In genomic region chr4:43356786-43357185, GRCh38 we compare ENCODE assay signal across 25 cellular contexts.
"Had no signal": no experiment of that assay in that cellular context is flagged by ENCODE, and none has a peak within 500 bp of the region (broad histone marks: within the 10 kb centered on the region; RNA-seq: fewer than 3 reads in every experiment).

No MANE protein-coding gene starts in this region.

- H3K36me3 Mint-ChIP-seq: mesothelial cell of epicardium; naive B cell; naive thymus-derived CD8-positive, alpha-beta T cell had no signal

- H3K9me3 ChIP-seq: colonic mucosa, esophagus muscularis mucosa, gastroesophageal sphincter, left lung, lower lobe of right lung had no signal

- H3K4me3 ChIP-seq: colonic mucosa, esophagus muscularis mucosa, gastroesophageal sphincter, heart right ventricle, left lung, lower lobe of right lung, mucosa of descending colon had no signal

- H3K27ac Mint-ChIP-seq: dendritic cell treated with granulocyte-macrophage colony-stimulating factor and Interleukin-4, amounts not matched to agents 40 ng/mL and 50 ng/mL, for 4 days; mesothelial cell of epicardium; naive B cell; naive thymus-derived CD8-positive, alpha-beta T cell had no signal

- DNase-seq: colonic mucosa; cortex of kidney; effector CD4-positive, alpha-beta T cell; effector memory CD4-positive, alpha-beta T cell; foreskin keratinocyte; glutamatergic neuron; head of caudate nucleus; heart right ventricle; hippocampal formation; left cardiac atrium; left lung; left ventricle myocardium superior; lower lobe of right lung; mesenchymal stem cell; mucosa of descending colon; naive B cell; naive thymus-derived CD8-positive, alpha-beta T cell had no signal

- FAIRE-seq: endothelial cell of umbilical vein, frontal cortex, islet of Langerhans, keratinocyte had no signal

- H3K9me3 Mint-ChIP-seq: dendritic cell treated with granulocyte-macrophage colony-stimulating factor and Interleukin-4, amounts not matched to agents 40 ng/mL and 50 ng/mL, for 4 days; mesothelial cell of epicardium had no signal

- H3K4me1 Mint-ChIP-seq: naive B cell; naive thymus-derived CD8-positive, alpha-beta T cell had no signal

- H3K27me3 Mint-ChIP-seq: dendritic cell treated with granulocyte-macrophage colony-stimulating factor and Interleukin-4, amounts not matched to agents 40 ng/mL and 50 ng/mL, for 4 days; naive B cell; naive thymus-derived CD8-positive, alpha-beta T cell had no signal

- H3K27me3 ChIP-seq: colonic mucosa, esophagus muscularis mucosa, foreskin keratinocyte, gastroesophageal sphincter, heart right ventricle, left lung had no signal

- H3K4me3 Mint-ChIP-seq: dendritic cell treated with granulocyte-macrophage colony-stimulating factor and Interleukin-4, amounts not matched to agents 40 ng/mL and 50 ng/mL, for 4 days; mesothelial cell of epicardium; naive B cell; naive thymus-derived CD8-positive, alpha-beta T cell had no signal

- ATAC-seq: foreskin keratinocyte; gastroesophageal sphincter; heart right ventricle; left cardiac atrium; left lung; left ventricle myocardium superior; lower lobe of right lung; mucosa of descending colon; naive thymus-derived CD8-positive, alpha-beta T cell had no signal

- H3K27ac ChIP-seq: colonic mucosa, esophagus muscularis mucosa, foreskin keratinocyte, gastroesophageal sphincter, heart right ventricle, left lung, lower lobe of right lung had no signal

- H3K4me1 ChIP-seq: colonic mucosa, esophagus muscularis mucosa, foreskin keratinocyte, gastroesophageal sphincter, heart right ventricle, left lung, lower lobe of right lung had no signal

- H3K36me3 ChIP-seq: colonic mucosa, esophagus muscularis mucosa, gastroesophageal sphincter, heart right ventricle, left lung, lower lobe of right lung had no signal
